Comparison of ENCODE assay signal across 22 cellular contexts in the genomic region with DNA sequence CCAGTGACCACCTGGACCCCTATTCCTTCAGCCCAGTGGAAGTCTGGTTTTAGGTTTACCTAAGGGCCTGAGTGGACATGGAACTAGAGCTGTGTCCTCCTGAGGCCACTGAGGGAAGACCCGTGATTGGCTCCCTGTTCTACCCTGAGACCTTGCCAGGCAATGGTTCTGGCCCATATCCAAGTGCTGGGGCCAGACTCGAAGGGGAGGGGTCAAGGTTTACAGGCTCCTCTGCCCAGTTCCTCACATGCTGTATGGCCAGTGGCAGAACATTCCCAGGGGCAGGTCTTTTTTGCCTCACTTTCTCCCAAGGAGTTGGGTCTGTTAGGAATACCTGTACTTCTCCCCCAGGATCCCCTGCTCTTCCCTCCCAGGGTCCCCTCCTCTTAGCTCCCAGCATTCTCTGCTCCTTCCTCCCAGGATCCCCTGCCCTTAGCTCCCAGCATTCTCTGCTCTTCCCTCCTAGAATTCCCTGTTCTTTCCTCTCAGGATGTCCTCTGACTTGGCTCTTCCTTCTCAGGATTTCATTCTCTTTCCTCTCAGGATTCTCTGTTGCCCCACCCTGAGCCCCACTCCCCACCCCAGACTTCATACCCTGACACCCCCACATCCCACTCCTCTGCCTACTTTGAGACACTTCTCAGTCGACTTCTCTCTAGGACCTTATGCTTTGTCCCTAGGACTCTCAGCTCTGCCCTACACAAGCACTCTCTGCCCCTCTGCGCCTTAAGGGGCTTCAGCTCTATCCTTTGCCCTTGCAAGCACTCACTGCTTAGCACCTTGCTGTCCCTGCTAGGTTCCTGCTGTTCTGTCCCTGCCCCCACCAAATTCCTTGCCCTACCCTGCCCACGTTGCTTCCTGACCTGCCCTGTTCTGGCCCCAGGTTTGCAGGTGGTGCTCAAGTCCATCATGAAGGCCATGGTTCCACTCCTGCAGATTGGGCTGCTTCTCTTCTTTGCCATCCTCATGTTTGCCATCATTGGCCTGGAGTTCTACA. TPM values are rescaled to one million over a fixed set of nuclear protein-coding genes. Genes with fewer than 3 reads are reported as not detected.
"Had no signal": no experiment of that assay in that cellular context is flagged by ENCODE, and none has a peak within 500 bp of the region (broad histone marks: within the 10 kb centered on the region; RNA-seq: fewer than 3 reads in every experiment).

No MANE protein-coding gene starts in this region.

- DNase-seq: IMR-90; Karpas-422; KG1; MG63; NCI-H1092; NCI-H1105 treated with DMSO at 0.1 percent for 48 hours; NCI-H1417 treated with DMSO at 0.1 percent for 48 hours; NCI-H146; NCI-H1694 treated with DMSO at 0.1 percent for 48 hours; NCI-H1930; NCI-H2081; NCI-H2107; NCI-H2227 treated with DMSO at 0.1 percent for 48 hours; NCI-H524; NCI-H526 treated with DMSO at 0.1 percent for 48 hours; NCI-H748 treated with DMSO at 0.1 percent for 48 hours; NK-92 treated with Interleukin-12 subunit alpha and Interleukin-12 subunit beta, amount 100 ng/mL, for 24 hours; PC-3; SHP77 had no signal

- H3K4me3 ChIP-seq: MG63 had no signal

- H3K9me3 ChIP-seq: MG63 had no signal

- H3K27me3 ChIP-seq: MG63 had no signal

- H3K36me3 ChIP-seq: MG63 had no signal

- H3K27ac ChIP-seq: RWPE1 had no signal

RNA-seq across cellular contexts. Expression of a gene that starts 36.5 kb away (rescaled TPM):
- total RNA-seq: IMR-90, NCI-H460, OCI-LY7, PC-3 had no signal
